ENCODE assay signal across 8 cellular contexts in genomic region chr5:66171349-66172344, GRCh38. TPM values are rescaled to one million over a fixed set of nuclear protein-coding genes. Genes with fewer than 3 reads are reported as not detected.
DNase-seq lines count a peak whose midpoint lies in the region; ATAC-seq, FAIRE-seq and TF ChIP-seq lines count a peak whose summit lies in the region.

No MANE protein-coding gene starts in this region.

- peak; percentile 63 for FAIRE-seq in keratinocyte (lab: Jason Lieb, UNC)

- DNase-seq in body of pancreas (peak; percentile 21 to 56 (median 42)), keratinocyte (ENCODE audit: low read depth, low spot score) (peak; percentile 30), epidermal melanocyte (ENCODE audit: insufficient read length, low spot score) (no peak)
- peak; percentile 39 for DNase-seq in stimulated activated CD8-positive, alpha-beta memory T cell treated with anti-CD3 and anti-CD28 coated beads, Interleukin-12 subunit alpha, Interleukin-12 subunit beta, amount 100 ng/mL, for 1 hour (ENCODE audit: low read depth)

- 42 to 43% methylated on average over 6 of the region's 6 CpGs for WGBS in body of pancreas, 2 donors

- no peak overlapping the region for H3K4me3 ChIP-seq in BLaER1
- H3K4me3 ChIP-seq in body of pancreas = no peak overlapping the region
- no peak overlapping the region for H3K4me3 ChIP-seq in keratinocyte (ENCODE audit: control insufficient read depth in 2 of 3, extremely low read depth in 1 of 3, insufficient read depth in 2 of 3, low read depth in 1 of 3, low read length in 3 of 3)

- intact Hi-C loops in body of pancreas (cut with DNase I) = no loop called here

- peak in 6 of 7 experiments; percentile 32 to 52 (median 48) for TF ChIP-seq CTCF in body of pancreas (IDR thresholded peaks at IDR 0.05)
- peak in 2 of 3 experiments; percentile 31 to 41 for TF ChIP-seq CTCF in keratinocyte (optimal IDR thresholded peaks at IDR 0.05 in 1 of 3, IDR thresholded peaks at IDR 0.05 in 1 of 3, conservative IDR thresholded peaks at IDR 0.05 in 1 of 3; ENCODE audit: extremely low read depth in 1 of 3, insufficient read depth in 2 of 3, low read length in 3 of 3)

- peaks cover 9% of the 10 kb centered on the region for H3K79me2 ChIP-seq in keratinocyte (ENCODE audit: control insufficient read depth, insufficient read depth, low read length)

- TF ChIP-seq POLR2A in body of pancreas (IDR thresholded peaks at IDR 0.05) = no peak

- no peak overlapping the region for H2AFZ ChIP-seq in keratinocyte (ENCODE audit: control insufficient read depth, low read length)

- peak; percentile 76 for ATAC-seq in GM18867 (IDR thresholded peaks at IDR 0.05; ENCODE audit: unreplicated experiment)
- peak; percentile 61 for ATAC-seq in HG03432 (IDR thresholded peaks at IDR 0.05; ENCODE audit: unreplicated experiment)
- ATAC-seq in SK-N-SH treated with all-trans-retinoic acid at 6 μM for 48 hours = peak; percentile 78
- no peak for ATAC-seq in body of pancreas

- H3K4me1 ChIP-seq in BLaER1 (peaks cover 45% of the 10 kb centered on the region), body of pancreas (no peaks in the 10 kb centered on the region), keratinocyte (ENCODE audit: control insufficient read depth, extremely low read depth, insufficient read depth, low read length) (no peaks in the 10 kb centered on the region)

- H3K27me3 ChIP-seq in BLaER1 (no peaks in the 10 kb centered on the region), body of pancreas (no peaks in the 10 kb centered on the region), keratinocyte (ENCODE audit: control insufficient read depth, extremely low read depth, insufficient read depth, low read length) (no peaks in the 10 kb centered on the region)

- H3K27ac ChIP-seq in BLaER1 (no peak overlapping the region), body of pancreas (no peak overlapping the region), keratinocyte (ENCODE audit: control insufficient read depth, insufficient read depth, low read length) (no peak overlapping the region)

- no peaks in the 10 kb centered on the region for H3K9me3 ChIP-seq in BLaER1
- H3K9me3 ChIP-seq in body of pancreas = no peaks in the 10 kb centered on the region
- H3K9me3 ChIP-seq in keratinocyte (ENCODE audit: control insufficient read depth, low read depth, low read length) = no peaks in the 10 kb centered on the region

- H3K9me1 ChIP-seq in keratinocyte (ENCODE audit: control insufficient read depth, extremely low read depth, insufficient read depth, low read length) = no peaks in the 10 kb centered on the region

- H3K4me2 ChIP-seq in BLaER1 (peak overlapping the region; percentile 32; the same call in 1 of the 2 replicates), keratinocyte (ENCODE audit: control insufficient read depth, extremely low read depth, insufficient read depth, low read depth, low read length) (no peak overlapping the region)

- H3K9ac ChIP-seq in BLaER1 = no peak overlapping the region
- H3K9ac ChIP-seq in keratinocyte (ENCODE audit: control insufficient read depth, extremely low read depth, insufficient read depth, low read length) = no peak overlapping the region

- H3K36me3 ChIP-seq in BLaER1 (peaks cover 59% of the 10 kb centered on the region), body of pancreas (replicated peaks in 1 of 2; ENCODE audit: insufficient read depth in 1 of 2, low read depth in 2 of 2) (peaks cover 0 to 9% of the 10 kb centered on the region in 2 donors), keratinocyte (ENCODE audit: control insufficient read depth in 2 of 2, extremely low read depth in 1 of 2, insufficient read depth in 2 of 2, low read length in 2 of 2) (peaks cover 7 to 41% of the 10 kb centered on the region in 2 experiments)

- H4K20me1 ChIP-seq in BLaER1 = peaks cover 36% of the 10 kb centered on the region
- H4K20me1 ChIP-seq in keratinocyte (ENCODE audit: control insufficient read depth, extremely low read depth, insufficient read depth, low read length) = no peaks in the 10 kb centered on the region

- dilution Hi-C loops in keratinocyte (cut with MboI; ENCODE audit: extremely low pct_ligation_motif_present, low sequenced_read_pairs) = no loop called here

TF ChIP-seq in SK-N-SH treated with all-trans-retinoic acid at 6 μM for 48 hours, 23 proteins besides CTCF, POLR2A, EP300 and RAD21:
- no peak for TF ChIP-seq ZFP30 (CRISPR knock-in tag; IDR thresholded peaks at IDR 0.05)
- no peak for TF ChIP-seq ZC3H10 (CRISPR knock-in tag; IDR thresholded peaks at IDR 0.05)
- TF ChIP-seq ZNF565 (CRISPR knock-in tag; conservative IDR thresholded peaks at IDR 0.05; ENCODE audit: low read depth) = no peak
- TF ChIP-seq PATZ1 (CRISPR knock-in tag; IDR thresholded peaks at IDR 0.05; ENCODE audit: borderline replicate concordance) = no peak
- TF ChIP-seq PPARA (CRISPR knock-in tag; IDR thresholded peaks at IDR 0.05; ENCODE audit: borderline replicate concordance) = no peak
- TF ChIP-seq RARB (CRISPR knock-in tag; IDR thresholded peaks at IDR 0.05) = no peak
TF ChIP-seq in SK-N-SH treated with all-trans-retinoic acid at 6 μM for 48 hours: peak in this region for 0.

RNA-seq across cellular contexts. Expression of gene SREK1, which starts 27.5 kb away (rescaled TPM):
- total RNA-seq in body of pancreas = 100 to 1,000 TPM; 118 to 134 TPM
- polyA plus RNA-seq in keratinocyte = 17.9 to 47.5 TPM (median 42.9 TPM) in 3 replicates
- polyA plus RNA-seq in keratinocyte (2011; ENCODE audit: low read depth) = 67.6 TPM
- polyA plus RNA-seq in keratinocyte (2011; cell fraction: cytosol; rRNA removed) = 6.0 and 10.7 TPM in 2 replicates
- polyA plus RNA-seq in keratinocyte (2011; cell fraction: nucleus; rRNA removed) = 66.5 and 102 TPM in 2 replicates
- polyA plus RNA-seq in keratinocyte (2012; ENCODE audit: low replicate concordance) = 25.4 and 27.9 TPM in 2 replicates
- polyA minus RNA-seq in keratinocyte = 26.2 to 75.6 TPM (median 48.8 TPM) in 3 replicates
- polyA minus RNA-seq in keratinocyte (2011; cell fraction: cytosol; rRNA and poly(A)+ RNA removed) = 11.9 TPM
- polyA minus RNA-seq in keratinocyte (2011; cell fraction: nucleus; rRNA and poly(A)+ RNA removed) = 129 and 160 TPM in 2 replicates
